Comparison of ENCODE assay signal across 11 cellular contexts in genomic region chr20:571754-572331, GRCh38. TPM values are rescaled to one million over a fixed set of nuclear protein-coding genes. Genes with fewer than 3 reads are reported as not detected.
A peak's percentile ranks its signal among the peaks of the same experiment; 100 is the strongest.
DNase-seq lines count a peak whose midpoint lies in the region; ATAC-seq and TF ChIP-seq lines count a peak whose summit lies in the region.
"Had no signal": no experiment of that assay in that cellular context is flagged by ENCODE, and none has a peak within 500 bp of the region (broad histone marks: within the 10 kb centered on the region; RNA-seq: fewer than 3 reads in every experiment).

No MANE protein-coding gene starts in this region.

- no peak overlapping the region for H3K9ac ChIP-seq in parathyroid adenoma

- H3K36me3 Mint-ChIP-seq in activated CD8-positive, alpha-beta memory T cell treated with anti-CD3 and anti-CD28 coated beads, Interleukin-2, amount 10 ng/mL, durations not matched to agents 7 days and 5 days: no peaks in the 10 kb centered on the region
- no peaks in the 10 kb centered on the region for H3K36me3 Mint-ChIP-seq in stimulated activated naive B cell treated with anti-CD40 and anti-IgM and Interleukin-4, amounts not matched to agents 10 μg/mL and 1 μg/mL and 100 μg/mL, for 72 hours
- no peaks in the 10 kb centered on the region for H3K36me3 Mint-ChIP-seq in CD8-positive, alpha-beta memory T cell
- H3K36me3 Mint-ChIP-seq: memory B cell had no signal

- peak; percentile 46 for DNase-seq in Daoy (ENCODE audit: low read depth)
- DNase-seq in RPMI7951 (ENCODE audit: low read depth): peak; percentile 50
- peak; percentile 87 for DNase-seq in Right ventricle myocardium inferior (ENCODE audit: missing footprints)
- no peak for DNase-seq in activated CD8-positive, alpha-beta memory T cell treated with anti-CD3 and anti-CD28 coated beads, Interleukin-2, amount 10 ng/mL, durations not matched to agents 7 days and 5 days
- no peak for DNase-seq in stimulated activated naive B cell treated with anti-CD40 and anti-IgM and Interleukin-4, amounts not matched to agents 10 μg/mL and 1 μg/mL and 100 μg/mL, for 72 hours
- DNase-seq in CD8-positive, alpha-beta memory T cell: no peak
- DNase-seq: NCI-H2029 had no signal

- no peak overlapping the region for H3K4me3 ChIP-seq in parathyroid adenoma (ENCODE audit: low read depth, low read length)
- no peak overlapping the region for H3K4me3 ChIP-seq in CD8-positive, alpha-beta memory T cell (ENCODE audit: low read length)

- CTCF ChIA-PET in activated CD8-positive, alpha-beta memory T cell treated with anti-CD3 and anti-CD28 coated beads, Interleukin-2, amount 10 ng/mL, durations not matched to agents 7 days and 5 days (lab: Charles Lee): interaction anchor here (1.8 kb wide), 1 partner anchor 10 kb away, joined by 5 read pairs; no protein-coding TSS in a partner anchor
- CTCF ChIA-PET in CD8-positive, alpha-beta memory T cell (lab: Charles Lee): no interaction called here

- H3K27ac Mint-ChIP-seq in activated CD8-positive, alpha-beta memory T cell treated with anti-CD3 and anti-CD28 coated beads, Interleukin-2, amount 10 ng/mL, durations not matched to agents 7 days and 5 days: no peak overlapping the region
- H3K27ac Mint-ChIP-seq in stimulated activated naive B cell treated with anti-CD40 and anti-IgM and Interleukin-4, amounts not matched to agents 10 μg/mL and 1 μg/mL and 100 μg/mL, for 72 hours: no peak overlapping the region
- H3K27ac Mint-ChIP-seq in CD8-positive, alpha-beta memory T cell: peak overlapping the region in 1 of 8 donors; percentile 90
- H3K27ac Mint-ChIP-seq: memory B cell had no signal

- peaks cover 44% of the 10 kb centered on the region for H3K27me3 Mint-ChIP-seq in activated CD8-positive, alpha-beta memory T cell treated with anti-CD3 and anti-CD28 coated beads, Interleukin-2, amount 10 ng/mL, durations not matched to agents 7 days and 5 days
- peaks cover 48 to 53% of the 10 kb centered on the region in 2 donors for H3K27me3 Mint-ChIP-seq in stimulated activated naive B cell treated with anti-CD40 and anti-IgM and Interleukin-4, amounts not matched to agents 10 μg/mL and 1 μg/mL and 100 μg/mL, for 72 hours
- H3K27me3 Mint-ChIP-seq in CD8-positive, alpha-beta memory T cell: peaks cover 31 to 55% of the 10 kb centered on the region in 2 donors

- H3K9me3 Mint-ChIP-seq in activated CD8-positive, alpha-beta memory T cell treated with anti-CD3 and anti-CD28 coated beads, Interleukin-2, amount 10 ng/mL, durations not matched to agents 7 days and 5 days (ENCODE audit: low read depth): no peaks in the 10 kb centered on the region
- H3K9me3 Mint-ChIP-seq in stimulated activated naive B cell treated with anti-CD40 and anti-IgM and Interleukin-4, amounts not matched to agents 10 μg/mL and 1 μg/mL and 100 μg/mL, for 72 hours: no peaks in the 10 kb centered on the region
- no peaks in the 10 kb centered on the region for H3K9me3 Mint-ChIP-seq in CD8-positive, alpha-beta memory T cell
- H3K9me3 Mint-ChIP-seq: memory B cell had no signal

- H2AFZ ChIP-seq in parathyroid adenoma: peak overlapping the region; percentile 46

- no peak overlapping the region for H3K4me3 Mint-ChIP-seq in activated CD8-positive, alpha-beta memory T cell treated with anti-CD3 and anti-CD28 coated beads, Interleukin-2, amount 10 ng/mL, durations not matched to agents 7 days and 5 days
- H3K4me3 Mint-ChIP-seq in stimulated activated naive B cell treated with anti-CD40 and anti-IgM and Interleukin-4, amounts not matched to agents 10 μg/mL and 1 μg/mL and 100 μg/mL, for 72 hours: no peak overlapping the region
- no peak overlapping the region for H3K4me3 Mint-ChIP-seq in CD8-positive, alpha-beta memory T cell
- H3K4me3 Mint-ChIP-seq: memory B cell had no signal

- intact Hi-C loops in Right ventricle myocardium inferior (cut with DNase I): no loop called here

- TF ChIP-seq CTCF in parathyroid adenoma (IDR thresholded peaks at IDR 0.05): no peak

- POLR2A ChIA-PET in CD8-positive, alpha-beta memory T cell (lab: Charles Lee): no interaction called here

- ATAC-seq in Right ventricle myocardium inferior (peak; percentile 75), HG03460 (IDR thresholded peaks at IDR 0.05; ENCODE audit: unreplicated experiment) (no peak)
- ATAC-seq in activated CD8-positive, alpha-beta memory T cell treated with anti-CD3 and anti-CD28 coated beads, Interleukin-2, amount 10 ng/mL, durations not matched to agents 7 days and 5 days: no peak
- ATAC-seq in stimulated activated naive B cell treated with anti-CD40 and anti-IgM and Interleukin-4, amounts not matched to agents 10 μg/mL and 1 μg/mL and 100 μg/mL, for 72 hours (replicated peaks): no peak

- H3K79me2 ChIP-seq in parathyroid adenoma: no peaks in the 10 kb centered on the region

- H3K4me1 ChIP-seq in parathyroid adenoma: peaks cover 3% of the 10 kb centered on the region
- H3K4me1 ChIP-seq in CD8-positive, alpha-beta memory T cell (ENCODE audit: insufficient read depth, low read length): no peaks in the 10 kb centered on the region

- H3K9me3 ChIP-seq in parathyroid adenoma (ENCODE audit: control insufficient read depth, low read length): no peaks in the 10 kb centered on the region
- no peaks in the 10 kb centered on the region for H3K9me3 ChIP-seq in CD8-positive, alpha-beta memory T cell (ENCODE audit: low read length)

- H3K27me3 ChIP-seq in parathyroid adenoma (ENCODE audit: control insufficient read depth, insufficient read depth, low read length): no peaks in the 10 kb centered on the region
- H3K27me3 ChIP-seq in CD8-positive, alpha-beta memory T cell (ENCODE audit: insufficient read depth, low read length, poor library complexity, severe bottlenecking): peaks cover 9% of the 10 kb centered on the region

- peaks cover 4% of the 10 kb centered on the region for H3K4me1 Mint-ChIP-seq in activated CD8-positive, alpha-beta memory T cell treated with anti-CD3 and anti-CD28 coated beads, Interleukin-2, amount 10 ng/mL, durations not matched to agents 7 days and 5 days
- H3K4me1 Mint-ChIP-seq in stimulated activated naive B cell treated with anti-CD40 and anti-IgM and Interleukin-4, amounts not matched to agents 10 μg/mL and 1 μg/mL and 100 μg/mL, for 72 hours: no peaks in the 10 kb centered on the region
- no peaks in the 10 kb centered on the region for H3K4me1 Mint-ChIP-seq in CD8-positive, alpha-beta memory T cell
- H3K4me1 Mint-ChIP-seq: memory B cell had no signal

- H3K36me3 ChIP-seq in parathyroid adenoma (ENCODE audit: control insufficient read depth, insufficient read depth, low read length): no peaks in the 10 kb centered on the region
- H3K36me3 ChIP-seq in CD8-positive, alpha-beta memory T cell (ENCODE audit: insufficient read depth, low read length): no peaks in the 10 kb centered on the region

- no peak overlapping the region for H3K4me2 ChIP-seq in parathyroid adenoma (ENCODE audit: low read length)

- H3K27ac ChIP-seq in parathyroid adenoma: no peak overlapping the region
- H3K27ac ChIP-seq in CD8-positive, alpha-beta memory T cell (ENCODE audit: low read depth, low read length): no peak overlapping the region

RNA-seq across cellular contexts. Expression of gene CSNK2A1, which starts 28.3 kb away (rescaled TPM):
- total RNA-seq in Daoy (2014; rRNA removed; shearing (Covaris generic)): 123 and 154 TPM in 2 replicates
- 127 and 146 TPM in 2 replicates for total RNA-seq in RPMI7951 (2014; rRNA removed; shearing (Covaris generic))
- total RNA-seq in Right ventricle myocardium inferior: 111 TPM
- 100 to 1,000 TPM; 111 to 124 TPM for total RNA-seq in activated CD8-positive, alpha-beta memory T cell treated with anti-CD3 and anti-CD28 coated beads, Interleukin-2, amount 10 ng/mL, durations not matched to agents 7 days and 5 days
- total RNA-seq in CD8-positive, alpha-beta memory T cell: 100 to 1,000 TPM; 172 to 173 TPM
- 53.1 TPM for polyA plus RNA-seq in CD8-positive, alpha-beta memory T cell

RNA-seq across cellular contexts. Expression of gene TCF15, which starts 38.3 kb away (rescaled TPM):
- total RNA-seq in Daoy (2014; rRNA removed; shearing (Covaris generic)): 0.18 and 1.0 TPM in 2 replicates
- 0.24 TPM in 1 of 2 replicates, not detected in the other for total RNA-seq in RPMI7951 (2014; rRNA removed; shearing (Covaris generic))
- total RNA-seq in Right ventricle myocardium inferior: 13.1 TPM
- not detected for total RNA-seq in activated CD8-positive, alpha-beta memory T cell treated with anti-CD3 and anti-CD28 coated beads, Interleukin-2, amount 10 ng/mL, durations not matched to agents 7 days and 5 days
- not detected for total RNA-seq in CD8-positive, alpha-beta memory T cell
- not detected for polyA plus RNA-seq in CD8-positive, alpha-beta memory T cell
- total RNA-seq: T-helper 1 cell treated with Interleukin-12 subunit alpha and Interleukin-12 subunit beta and Interleukin-4 antibody, amounts not matched to agents 30 ng/mL and 1 ng/mL, for 36 hours had no signal

Comparison
In these comparisons a context has a peak if more than half of its experiments do, and no peak if none do; other contexts are left out.
1. DNase-seq: peak in Daoy (single experiment), RPMI7951 (single experiment) and Right ventricle myocardium inferior (single experiment); none in activated CD8-positive, alpha-beta memory T cell treated with anti-CD3 and anti-CD28 coated beads, Interleukin-2, amount 10 ng/mL, durations not matched to agents 7 days and 5 days (single experiment), stimulated activated naive B cell treated with anti-CD40 and anti-IgM and Interleukin-4, amounts not matched to agents 10 μg/mL and 1 μg/mL and 100 μg/mL, for 72 hours (single experiment) and CD8-positive, alpha-beta memory T cell (0 of 5).